In the genomic region with DNA sequence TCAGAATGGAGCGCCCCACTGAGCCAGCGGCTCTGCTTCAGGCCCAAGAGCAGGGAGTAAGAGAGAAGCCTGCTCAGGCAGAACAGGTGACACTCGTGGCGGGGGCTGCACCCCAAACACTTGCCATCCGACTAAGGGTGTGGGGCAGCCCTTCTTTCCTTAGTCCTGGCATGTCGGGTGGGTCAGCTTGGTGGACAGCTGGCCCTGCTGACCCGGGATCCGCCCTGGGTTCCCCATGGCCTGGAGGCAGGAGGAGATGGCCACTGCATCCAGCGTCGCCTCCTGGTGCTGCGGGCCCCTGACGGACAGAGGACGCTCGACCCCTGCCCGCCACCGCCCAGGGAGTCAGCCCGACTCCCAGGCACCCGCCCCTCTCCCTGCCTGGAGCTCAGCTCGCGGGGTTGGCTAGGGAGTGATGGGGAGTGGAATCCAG, we compare ENCODE assay signal across 6 cellular contexts. TPM values are rescaled to one million over a fixed set of nuclear protein-coding genes. Genes with fewer than 3 reads are reported as not detected.
DNase-seq lines count a peak whose midpoint lies in the region; ATAC-seq lines count a peak whose summit lies in the region.

No MANE protein-coding gene starts in this region.

- no peaks in the 10 kb centered on the region for H3K9me3 ChIP-seq in CD4-positive, alpha-beta memory T cell (ENCODE audit: control insufficient read depth in 1 of 2, low read length in 2 of 2)
- no peaks in the 10 kb centered on the region for H3K9me3 ChIP-seq in mononuclear cell (ENCODE audit: low read depth, low read length)

- H3K4me3 ChIP-seq in CD4-positive, alpha-beta memory T cell (ENCODE audit: low read length in 2 of 2) = peak overlapping the region; percentile 57 to 96
- peak overlapping the region; percentile 61 for H3K4me3 ChIP-seq in mononuclear cell (ENCODE audit: low read length)

- H3K4me1 ChIP-seq in CD4-positive, alpha-beta memory T cell (ENCODE audit: insufficient read depth, low read length) = peaks cover 17% of the 10 kb centered on the region
- H3K4me1 ChIP-seq in mononuclear cell (ENCODE audit: insufficient read depth, low read length) = peaks cover 42% of the 10 kb centered on the region

- CTCF ChIA-PET in CD4-positive, alpha-beta memory T cell (lab: Charles Lee; ENCODE audit: partially characterized antibody) = interaction anchor here (1.0 to 1.3 kb wide), 3 partner anchors 13 to 19 kb away, joined by 3 to 5 read pairs (median 3); no protein-coding TSS in a partner anchor

- POLR2A ChIA-PET in CD4-positive, alpha-beta memory T cell (lab: Charles Lee; ENCODE audit: partially characterized antibody) = interaction anchor here (0.9 to 5.9 kb wide), 9 partner anchors 12 to 48 kb away, joined by 3 to 68 read pairs (median 5); a partner anchor contains a TSS
- POLR2A ChIA-PET in activated naive CD8-positive, alpha-beta T cell treated with anti-CD3 and anti-CD28 coated beads, Interleukin-2, amount 10 ng/mL, durations not matched to agents 7 days and 5 days (lab: Charles Lee) = interaction anchor here (2.9 kb wide), 1 partner anchor 13 kb away, joined by 18 read pairs; no protein-coding TSS in a partner anchor

- H3K4me3 Mint-ChIP-seq in CD4-positive, alpha-beta memory T cell = peak overlapping the region; percentile 86 to 91 (median 88)
- peak overlapping the region; percentile 76 for H3K4me3 Mint-ChIP-seq in activated naive CD8-positive, alpha-beta T cell treated with anti-CD3 and anti-CD28 coated beads, Interleukin-2, amount 10 ng/mL, durations not matched to agents 7 days and 5 days

- no peak for DNase-seq in CD4-positive, alpha-beta memory T cell
- DNase-seq in activated naive CD8-positive, alpha-beta T cell treated with anti-CD3 and anti-CD28 coated beads, Interleukin-2, amount 10 ng/mL, durations not matched to agents 7 days and 5 days = no peak
- DNase-seq in stimulated activated CD4-positive, alpha-beta T cell treated with anti-CD3 and anti-CD28 coated beads, Interleukin-2, amount 100 ng/mL, for 48 hours = no peak
- no peak for DNase-seq in SIG-M5 treated with dmso at 0.1 percent for 504 hours (lab: John Stamatoyannopoulos, UW; ENCODE audit: unreplicated experiment)

- intact Hi-C loops in CD4-positive, alpha-beta memory T cell (cut with micrococcal nuclease) = loop anchor here (1.0 kb wide), 2 partner anchors 16 to 49 kb away; a partner anchor contains a TSS

- peak overlapping the region; percentile 60 for H3K27ac ChIP-seq in CD4-positive, alpha-beta memory T cell (ENCODE audit: low read depth, low read length)

- H3K27ac Mint-ChIP-seq in CD4-positive, alpha-beta memory T cell = peak overlapping the region in 3 of 7 donors; percentile 37 to 85 (median 79)
- H3K27ac Mint-ChIP-seq in activated naive CD8-positive, alpha-beta T cell treated with anti-CD3 and anti-CD28 coated beads, Interleukin-2, amount 10 ng/mL, durations not matched to agents 7 days and 5 days = no peak overlapping the region

- H3K27me3 Mint-ChIP-seq in CD4-positive, alpha-beta memory T cell = no peaks in the 10 kb centered on the region
- peaks cover 12% of the 10 kb centered on the region for H3K27me3 Mint-ChIP-seq in activated naive CD8-positive, alpha-beta T cell treated with anti-CD3 and anti-CD28 coated beads, Interleukin-2, amount 10 ng/mL, durations not matched to agents 7 days and 5 days

- H3K9me3 Mint-ChIP-seq in CD4-positive, alpha-beta memory T cell = no peaks in the 10 kb centered on the region
- H3K9me3 Mint-ChIP-seq in activated naive CD8-positive, alpha-beta T cell treated with anti-CD3 and anti-CD28 coated beads, Interleukin-2, amount 10 ng/mL, durations not matched to agents 7 days and 5 days = no peaks in the 10 kb centered on the region

- H3K36me3 ChIP-seq in CD4-positive, alpha-beta memory T cell (ENCODE audit: insufficient read depth, low read length) = no peaks in the 10 kb centered on the region

- no peaks in the 10 kb centered on the region for H3K36me3 Mint-ChIP-seq in CD4-positive, alpha-beta memory T cell
- no peaks in the 10 kb centered on the region for H3K36me3 Mint-ChIP-seq in activated naive CD8-positive, alpha-beta T cell treated with anti-CD3 and anti-CD28 coated beads, Interleukin-2, amount 10 ng/mL, durations not matched to agents 7 days and 5 days

- peaks cover 4 to 20% (median 8%) of the 10 kb centered on the region in 4 donors for H3K4me1 Mint-ChIP-seq in CD4-positive, alpha-beta memory T cell
- peaks cover 9% of the 10 kb centered on the region for H3K4me1 Mint-ChIP-seq in activated naive CD8-positive, alpha-beta T cell treated with anti-CD3 and anti-CD28 coated beads, Interleukin-2, amount 10 ng/mL, durations not matched to agents 7 days and 5 days

- no peak for ATAC-seq in activated naive CD8-positive, alpha-beta T cell treated with anti-CD3 and anti-CD28 coated beads, Interleukin-2, amount 10 ng/mL, durations not matched to agents 7 days and 5 days (ENCODE audit: low read depth)
- ATAC-seq in GM18868 (IDR thresholded peaks at IDR 0.05; ENCODE audit: unreplicated experiment) = no peak

- no peaks in the 10 kb centered on the region for H3K27me3 ChIP-seq in CD4-positive, alpha-beta memory T cell (ENCODE audit: insufficient read depth, low read length)
- no peaks in the 10 kb centered on the region for H3K27me3 ChIP-seq in mononuclear cell (ENCODE audit: insufficient read depth, low read length)

RNA-seq across cellular contexts. Expression of a gene that starts 1.2 kb away (rescaled TPM):
- 1 to 10 TPM; 9.1 to 9.5 TPM for total RNA-seq in CD4-positive, alpha-beta memory T cell
- polyA plus RNA-seq in CD4-positive, alpha-beta memory T cell = 10 to 100 TPM in 1 of 2 donors, 1 to 10 TPM in 1; 7.6 to 10.3 TPM
- 1 to 10 TPM; 7.2 to 9.9 TPM for total RNA-seq in activated naive CD8-positive, alpha-beta T cell treated with anti-CD3 and anti-CD28 coated beads, Interleukin-2, amount 10 ng/mL, durations not matched to agents 7 days and 5 days
- total RNA-seq in mononuclear cell = 1.9 TPM

RNA-seq across cellular contexts. Expression of a gene that starts 4.7 kb away (rescaled TPM):
- total RNA-seq in CD4-positive, alpha-beta memory T cell = 10 to 100 TPM; 29.7 to 30.6 TPM
- 100 to 1,000 TPM in 1 of 2 donors, 10 to 100 TPM in 1; 81.4 to 117 TPM for polyA plus RNA-seq in CD4-positive, alpha-beta memory T cell
- total RNA-seq in activated naive CD8-positive, alpha-beta T cell treated with anti-CD3 and anti-CD28 coated beads, Interleukin-2, amount 10 ng/mL, durations not matched to agents 7 days and 5 days = 10 to 100 TPM; 33.5 to 36.1 TPM
- total RNA-seq in mononuclear cell = 13.5 TPM

RNA-seq across cellular contexts. Expression of a gene that starts 16.1 kb away (rescaled TPM):
- total RNA-seq in CD4-positive, alpha-beta memory T cell = 10 to 100 TPM; 64.8 to 65.4 TPM
- 10 to 100 TPM; 32.6 to 37.0 TPM for polyA plus RNA-seq in CD4-positive, alpha-beta memory T cell
- 10 to 100 TPM; 53.7 to 56.6 TPM for total RNA-seq in activated naive CD8-positive, alpha-beta T cell treated with anti-CD3 and anti-CD28 coated beads, Interleukin-2, amount 10 ng/mL, durations not matched to agents 7 days and 5 days
- 14.9 TPM for total RNA-seq in mononuclear cell

RNA-seq across cellular contexts. Expression of a gene that starts 20.0 kb away (rescaled TPM):
- 10 to 100 TPM; 17.1 to 18.1 TPM for total RNA-seq in CD4-positive, alpha-beta memory T cell
- 10 to 100 TPM; 15.6 to 16.3 TPM for polyA plus RNA-seq in CD4-positive, alpha-beta memory T cell
- 10 to 100 TPM; 15.4 to 17.3 TPM for total RNA-seq in activated naive CD8-positive, alpha-beta T cell treated with anti-CD3 and anti-CD28 coated beads, Interleukin-2, amount 10 ng/mL, durations not matched to agents 7 days and 5 days
- 7.1 TPM for total RNA-seq in mononuclear cell

RNA-seq across cellular contexts. Expression of a gene that starts 30.7 kb away (rescaled TPM):
- not detected for total RNA-seq in CD4-positive, alpha-beta memory T cell
- polyA plus RNA-seq in CD4-positive, alpha-beta memory T cell = not detected
- not detected for total RNA-seq in activated naive CD8-positive, alpha-beta T cell treated with anti-CD3 and anti-CD28 coated beads, Interleukin-2, amount 10 ng/mL, durations not matched to agents 7 days and 5 days
- not detected for total RNA-seq in mononuclear cell
